Comparison of ENCODE assay signal across 9 cellular contexts in the genomic region with DNA sequence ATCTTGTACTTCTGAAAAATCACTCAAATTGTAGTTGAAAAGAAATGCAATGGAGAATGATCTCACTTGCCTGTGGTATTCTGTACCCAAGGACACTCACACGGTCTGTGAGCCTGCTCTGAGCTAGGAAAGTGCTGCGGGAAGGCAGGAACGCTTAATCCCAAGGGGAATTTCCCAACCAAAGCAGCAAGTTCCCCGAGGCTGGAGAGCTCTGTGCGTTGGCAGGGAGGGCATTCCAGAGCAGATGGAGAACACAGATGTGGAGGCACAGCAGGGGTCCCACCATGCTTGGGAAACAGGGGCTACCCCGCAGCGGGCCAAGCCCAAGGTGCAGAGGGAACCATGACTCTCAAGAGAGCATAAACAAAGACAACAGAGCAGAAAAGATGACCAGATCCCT. TPM values are rescaled to one million over a fixed set of nuclear protein-coding genes. Genes with fewer than 3 reads are reported as not detected.
A peak's percentile ranks its signal among the peaks of the same experiment; 100 is the strongest.
DNase-seq lines count a peak whose midpoint lies in the region; ATAC-seq and TF ChIP-seq lines count a peak whose summit lies in the region.
"Had no signal": no experiment of that assay in that cellular context is flagged by ENCODE, and none has a peak within 500 bp of the region (broad histone marks: within the 10 kb centered on the region; RNA-seq: fewer than 3 reads in every experiment).

No MANE protein-coding gene starts in this region.

- no peak for TF ChIP-seq CTCF in RWPE1 (conservative IDR thresholded peaks at IDR 0.05; ENCODE audit: low read depth)
- no peak for TF ChIP-seq CTCF in nephron progenitor cell (IDR thresholded peaks at IDR 0.05)

- DNase-seq in AG08395 (ENCODE audit: low spot score), result peak; percentile 65
- no peak for DNase-seq in RWPE1 (ENCODE audit: low spot score)
- DNase-seq in fibroblast of gingiva (ENCODE audit: low read depth), result peak; percentile 90
- DNase-seq in nephron progenitor cell, result peak; percentile 11
- no peak for DNase-seq in caudate nucleus (lab: John Stamatoyannopoulos, UW)
- DNase-seq in left colon, result no peak
- DNase-seq: AML-193 had no signal

- H3K27me3 Mint-ChIP-seq in nephron progenitor cell (ENCODE audit: low read depth, poor library complexity), result peaks cover 4% of the 10 kb centered on the region

- peaks cover 7% of the 10 kb centered on the region for H3K9me3 Mint-ChIP-seq in nephron progenitor cell

- POLR2A ChIA-PET in RWPE1 (lab: Yijun Ruan, JAX; ENCODE audit: low non-redundant PET), result no interaction called here

- intact Hi-C loops in left colon (cut with DNase I, micrococcal nuclease), result no loop called here

- peak overlapping the region; percentile 75 for H3K27ac Mint-ChIP-seq in nephron progenitor cell

- H3K4me3 Mint-ChIP-seq in nephron progenitor cell, result peak overlapping the region; percentile 58

- peaks cover 24% of the 10 kb centered on the region for H3K36me3 Mint-ChIP-seq in nephron progenitor cell (ENCODE audit: low read depth)

- H3K27ac ChIP-seq in RWPE1 (peak overlapping the region; percentile 59), caudate nucleus (ENCODE audit: low read depth, low read length) (no peak overlapping the region)

- ATAC-seq in GM21737 (IDR thresholded peaks at IDR 0.05; ENCODE audit: unreplicated experiment) (no peak), left colon (no peak), HG03280 (IDR thresholded peaks at IDR 0.05; ENCODE audit: unreplicated experiment) (no peak)

- H3K4me1 Mint-ChIP-seq in nephron progenitor cell, result peaks cover 67% of the 10 kb centered on the region

- CTCF ChIA-PET in RWPE1 (lab: Yijun Ruan, JAX), result interaction anchor here (0.6 kb wide), 1 partner anchor 1018 kb away, joined by 3 read pairs; no protein-coding TSS in a partner anchor

RNA-seq across cellular contexts. Expression of a gene that starts 13.6 kb away (rescaled TPM):
- 100 to 1,000 TPM in 1 of 2 donors, 10 to 100 TPM in 1; 66.6 to 154 TPM for total RNA-seq in left colon

Comparison
In these comparisons a context has a peak if more than half of its experiments do, and no peak if none do; other contexts are left out.
1. DNase-seq: peak in AG08395 (single experiment), fibroblast of gingiva (single experiment) and nephron progenitor cell (single experiment); none in RWPE1 (single experiment), caudate nucleus (0 of 61) and left colon (0 of 2).